ENCODE assay signal across 8 cellular contexts in genomic region chr11:74988541-74989268, GRCh38.
DNase-seq lines count a peak whose midpoint lies in the region; ATAC-seq lines count a peak whose summit lies in the region.

NEU3 (plus strand) TSS chr11:74988933; CDS start chr11:74989061, 128 bp downstream.

- DNase-seq in AG20443 (ENCODE audit: low spot score) (peak; percentile 94), NCI-H345 treated with DMSO at 0.1 percent for 48 hours (lab: John Stamatoyannopoulos, UW; ENCODE audit: unreplicated experiment) (peak; percentile 82), cerebellar nuclear complex (lab: John Stamatoyannopoulos, UW) (peak; percentile 6 to 56), kidney glomerular epithelial cell (lab: John Stamatoyannopoulos, UW) (peak; percentile 68)
- peak; percentile 80 for DNase-seq in activated CD4-positive, CD25-positive, alpha-beta regulatory T cell treated with anti-CD3 and anti-CD28 coated beads, Interleukin-2, amount 50 U/mL, for 72 hours
- peak; percentile 61 to 82 (median 70) for DNase-seq in stimulated activated CD4-positive, alpha-beta T cell treated with anti-CD3 and anti-CD28 coated beads, Interleukin-1b, Interleukin-23, amount 100 ng/mL, for 24 hours (ENCODE audit: low read depth in 4 of 4, low spot score in 1 of 4)

- ATAC-seq in GM19025 (IDR thresholded peaks at IDR 0.05; ENCODE audit: low read depth, unreplicated experiment) (peak; percentile 80), HG03342 (IDR thresholded peaks at IDR 0.05; ENCODE audit: unreplicated experiment) (peak; percentile 81)

Comparison
In these comparisons a context has a peak if more than half of its experiments do, and no peak if none do; other contexts are left out.
1. Peak in every context shown above with its lines: DNase-seq and ATAC-seq.
2. DNase-seq: peak in every context shown above with its lines; median percentile 94 in AG20443; 82 in NCI-H345 treated with DMSO at 0.1 percent for 48 hours; 80 in activated CD4-positive, CD25-positive, alpha-beta regulatory T cell treated with anti-CD3 and anti-CD28 coated beads, Interleukin-2, amount 50 U/mL, for 72 hours; 70 in stimulated activated CD4-positive, alpha-beta T cell treated with anti-CD3 and anti-CD28 coated beads, Interleukin-1b, Interleukin-23, amount 100 ng/mL, for 24 hours; 68 in kidney glomerular epithelial cell; 31 in cerebellar nuclear complex.